ENCODE assay signal across 8 cellular contexts in genomic region chr10:100529473-100530298, GRCh38. TPM values are rescaled to one million over a fixed set of nuclear protein-coding genes. Genes with fewer than 3 reads are reported as not detected.
DNase-seq lines count a peak whose midpoint lies in the region; ATAC-seq, FAIRE-seq and TF ChIP-seq lines count a peak whose summit lies in the region.

Gene NDUFB8 (minus strand): TSS chr10:100529871. CDS start chr10:100529851, 20 bp downstream.

- CTCF ChIA-PET in SK-N-SH (lab: Yijun Ruan, JAX): interaction anchor here (0.8 to 5.9 kb wide), 4 partner anchors 12 to 238 kb away, joined by 3 to 51 read pairs (median 10); no protein-coding TSS in a partner anchor
- CTCF ChIA-PET in activated naive CD4-positive, alpha-beta T cell treated with anti-CD3 and anti-CD28 coated beads for 36 hours (lab: Charles Lee): interaction anchor here (1.3 to 3.1 kb wide), 3 partner anchors 9 to 11 kb away, joined by 3 to 32 read pairs (median 7); no protein-coding TSS in a partner anchor

- WGBS in SK-N-SH (ENCODE audit: low lambda C conversion rate): 2% methylated on average over 35 of the region's 43 CpGs

- peak within 1 kb of the TSS; percentile 95 for H3K27ac Mint-ChIP-seq in activated naive CD4-positive, alpha-beta T cell treated with anti-CD3 and anti-CD28 coated beads for 36 hours

- H2AFZ ChIP-seq in SK-N-SH (ENCODE audit: low read depth): peak within 1 kb of the TSS; percentile 94

- peak within 1 kb of the TSS; percentile 93 for H3K4me2 ChIP-seq in SK-N-SH

- no peaks in the 10 kb centered on the region for H3K9me3 ChIP-seq in SK-N-SH
- H3K9me3 ChIP-seq in neutrophil: no peaks in the 10 kb centered on the region

- H3K27me3 Mint-ChIP-seq in activated naive CD4-positive, alpha-beta T cell treated with anti-CD3 and anti-CD28 coated beads for 36 hours (ENCODE audit: low read depth): no peaks in the 10 kb centered on the region

- no peaks in the 10 kb centered on the region for H3F3A ChIP-seq in SK-N-SH (replicated peaks; ENCODE audit: insufficient read depth)

- H3K4me1 ChIP-seq in SK-N-SH (ENCODE audit: control insufficient read depth in 1 of 2, insufficient read depth in 2 of 2, low read depth in 1 of 2, low read length in 1 of 2): peaks cover 6 to 11% of the 10 kb centered on the region in 2 experiments; a peak in 1 of 4 replicates
- H3K4me1 ChIP-seq in neutrophil (ENCODE audit: control insufficient read depth in 1 of 2, insufficient read depth in 1 of 2, low read depth in 1 of 2, low read length in 1 of 2): peaks cover 12 to 18% of the 10 kb centered on the region in 2 experiments

- H3K9me3 Mint-ChIP-seq in activated naive CD4-positive, alpha-beta T cell treated with anti-CD3 and anti-CD28 coated beads for 36 hours: no peaks in the 10 kb centered on the region

- H3K4me1 Mint-ChIP-seq in activated naive CD4-positive, alpha-beta T cell treated with anti-CD3 and anti-CD28 coated beads for 36 hours (ENCODE audit: low read depth): peaks cover 37% of the 10 kb centered on the region

- H3K4me3 Mint-ChIP-seq in activated naive CD4-positive, alpha-beta T cell treated with anti-CD3 and anti-CD28 coated beads for 36 hours: peak within 1 kb of the TSS; percentile 100

- TF ChIP-seq EP300 in SK-N-SH (IDR thresholded peaks at IDR 0.05; ENCODE audit: borderline replicate concordance in 1 of 2, low read depth in 1 of 2, low read length in 1 of 2): no peak

- H3K27me3 ChIP-seq in SK-N-SH (ENCODE audit: insufficient read depth) (no peaks in the 10 kb centered on the region), neutrophil (no peaks in the 10 kb centered on the region)

- POLR2A ChIA-PET in SK-N-SH (lab: Yijun Ruan, JAX): interaction anchor here (0.6 kb wide), 1 partner anchor 325 kb away, joined by 3 read pairs; no protein-coding TSS in a partner anchor

- H3K9me2 ChIP-seq in SK-N-SH: no peaks in the 10 kb centered on the region

- H3K9ac ChIP-seq in SK-N-SH: peak within 1 kb of the TSS; percentile 84

- no peak for TF ChIP-seq RAD21 in SK-N-SH (IDR thresholded peaks at IDR 0.05; ENCODE audit: low read length)

- ATAC-seq in GM21619 (IDR thresholded peaks at IDR 0.05; ENCODE audit: unreplicated experiment): peak; percentile 53

- FAIRE-seq in frontal cortex (lab: Jason Lieb, UNC): no peak

- H3K36me3 Mint-ChIP-seq in activated naive CD4-positive, alpha-beta T cell treated with anti-CD3 and anti-CD28 coated beads for 36 hours (ENCODE audit: low read depth): peaks cover 31% of the 10 kb centered on the region

- DNase-seq in COLO829 (ENCODE audit: low spot score) (peak; percentile 83), NCI-H1048 (lab: John Stamatoyannopoulos, UW) (peak; percentile 74), SK-N-SH (peak; percentile 89), frontal cortex (ENCODE audit: low spot score in 2 of 2) (peak; percentile 66 to 74)
- peak; percentile 95 for DNase-seq in activated naive CD4-positive, alpha-beta T cell treated with anti-CD3 and anti-CD28 coated beads for 36 hours

- peaks cover 35% of the 10 kb centered on the region for H3K79me2 ChIP-seq in SK-N-SH (ENCODE audit: insufficient read depth)

- H4K20me1 ChIP-seq in SK-N-SH (ENCODE audit: insufficient read depth): no peaks in the 10 kb centered on the region

- H3K36me3 ChIP-seq in SK-N-SH (replicated peaks in 1 of 2; ENCODE audit: control insufficient read depth in 1 of 2, insufficient read depth in 2 of 2, low read length in 1 of 2): peaks cover 10 to 20% of the 10 kb centered on the region in 2 experiments
- H3K36me3 ChIP-seq in neutrophil: peaks cover 25% of the 10 kb centered on the region

- intact Hi-C loops in activated naive CD4-positive, alpha-beta T cell treated with anti-CD3 and anti-CD28 coated beads for 36 hours (cut with micrococcal nuclease): loop anchor here (2.0 kb wide), 1 partner anchor 157 kb away; no protein-coding TSS in a partner anchor

- H3K27ac ChIP-seq in SK-N-SH (ENCODE audit: low read depth in 2 of 2, low read length in 1 of 2) (peak within 1 kb of the TSS; percentile 43 to 69; a peak in 2 of 4 replicates), neutrophil (peak within 1 kb of the TSS; percentile 44)

- TF ChIP-seq CTCF in SK-N-SH (IDR thresholded peaks at IDR 0.05) (no peak), neutrophil (IDR thresholded peaks at IDR 0.05) (no peak), subcutaneous adipose tissue (IDR thresholded peaks at IDR 0.05; ENCODE audit: low read depth) (no peak)

- peak within 1 kb of the TSS; percentile 75 to 88 for H3K4me3 ChIP-seq in SK-N-SH (ENCODE audit: low read depth in 2 of 2, low read length in 1 of 2)
- H3K4me3 ChIP-seq in neutrophil (ENCODE audit: low read depth in 1 of 2, low read length in 1 of 2): peak within 1 kb of the TSS; percentile 75 to 87

TF ChIP-seq in SK-N-SH, 30 proteins besides CTCF, POLR2A, EP300 and RAD21 (continues in another document):
- TF ChIP-seq FOXM1 (IDR thresholded peaks at IDR 0.05; ENCODE audit: low read depth) (no peak), FOSL2 (IDR thresholded peaks at IDR 0.05; ENCODE audit: borderline replicate concordance, low read depth) (no peak), RFX5 (IDR thresholded peaks at IDR 0.05; ENCODE audit: low read length) (no peak; the same call in 1 of the 2 replicates), REST (IDR thresholded peaks at IDR 0.05; ENCODE audit: low read depth, low read length) (no peak), GATA2 (CRISPR knock-in tag; IDR thresholded peaks at IDR 0.05) (no peak), YY1 (IDR thresholded peaks at IDR 0.05; ENCODE audit: low read depth) (peak; percentile 93), FOXJ3 (CRISPR knock-in tag; IDR thresholded peaks at IDR 0.05) (no peak), JUND (IDR thresholded peaks at IDR 0.05) (no peak), MEF2A (IDR thresholded peaks at IDR 0.05; ENCODE audit: borderline replicate concordance, low read depth) (no peak), ELF1 (IDR thresholded peaks at IDR 0.05) (no peak), RXRA (IDR thresholded peaks at IDR 0.05; ENCODE audit: borderline replicate concordance, low read depth) (no peak), CHD2 (IDR thresholded peaks at IDR 0.05; ENCODE audit: low read length, partially characterized antibody) (peak; percentile 31)
- TF ChIP-seq, protein P1, sequence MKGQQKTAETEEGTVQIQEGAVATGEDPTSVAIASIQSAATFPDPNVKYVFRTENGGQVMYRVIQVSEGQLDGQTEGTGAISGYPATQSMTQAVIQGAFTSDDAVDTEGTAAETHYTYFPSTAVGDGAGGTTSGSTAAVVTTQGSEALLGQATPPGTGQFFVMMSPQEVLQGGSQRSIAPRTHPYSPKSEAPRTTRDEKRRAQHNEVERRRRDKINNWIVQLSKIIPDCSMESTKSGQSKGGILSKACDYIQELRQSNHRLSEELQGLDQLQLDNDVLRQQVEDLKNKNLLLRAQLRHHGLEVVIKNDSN (IDR thresholded peaks at IDR 0.05; ENCODE audit: borderline replicate concordance, low read depth): no peak
- TF ChIP-seq, protein P2, sequence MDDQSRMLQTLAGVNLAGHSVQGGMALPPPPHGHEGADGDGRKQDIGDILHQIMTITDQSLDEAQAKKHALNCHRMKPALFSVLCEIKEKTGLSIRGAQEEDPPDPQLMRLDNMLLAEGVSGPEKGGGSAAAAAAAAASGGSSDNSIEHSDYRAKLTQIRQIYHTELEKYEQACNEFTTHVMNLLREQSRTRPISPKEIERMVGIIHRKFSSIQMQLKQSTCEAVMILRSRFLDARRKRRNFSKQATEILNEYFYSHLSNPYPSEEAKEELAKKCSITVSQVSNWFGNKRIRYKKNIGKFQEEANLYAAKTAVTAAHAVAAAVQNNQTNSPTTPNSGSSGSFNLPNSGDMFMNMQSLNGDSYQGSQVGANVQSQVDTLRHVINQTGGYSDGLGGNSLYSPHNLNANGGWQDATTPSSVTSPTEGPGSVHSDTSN (IDR thresholded peaks at IDR 0.05): no peak
- TF ChIP-seq, protein P3, sequence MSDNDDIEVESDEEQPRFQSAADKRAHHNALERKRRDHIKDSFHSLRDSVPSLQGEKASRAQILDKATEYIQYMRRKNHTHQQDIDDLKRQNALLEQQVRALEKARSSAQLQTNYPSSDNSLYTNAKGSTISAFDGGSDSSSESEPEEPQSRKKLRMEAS (IDR thresholded peaks at IDR 0.05; ENCODE audit: low read depth): peak; percentile 83

RNA-seq across cellular contexts. Expression of gene NDUFB8, which starts in this region (rescaled TPM):
- 340 and 368 TPM in 2 replicates for polyA plus RNA-seq in SK-N-SH (2012; rRNA removed)
- polyA plus RNA-seq in SK-N-SH (2012; cell fraction: cytosol; rRNA removed): 246 and 295 TPM in 2 replicates
- polyA plus RNA-seq in SK-N-SH (2012; cell fraction: nucleus; rRNA removed): 159 and 228 TPM in 2 replicates
- total RNA-seq in activated naive CD4-positive, alpha-beta T cell treated with anti-CD3 and anti-CD28 coated beads for 36 hours: 100 to 1,000 TPM; 427 to 442 TPM
- total RNA-seq in frontal cortex (132 TPM), subcutaneous adipose tissue (100 to 1,000 TPM in 3 of 4 donors, 10 to 100 TPM in 1; 84.9 to 176 (median 135) TPM)

Comparison
In these comparisons a context has a peak if more than half of its experiments do, and no peak if none do; other contexts are left out.
1. Peak in every context shown above with its lines: DNase-seq, ATAC-seq, H3K4me3 ChIP-seq and H3K27ac ChIP-seq.